In the genomic region with DNA sequence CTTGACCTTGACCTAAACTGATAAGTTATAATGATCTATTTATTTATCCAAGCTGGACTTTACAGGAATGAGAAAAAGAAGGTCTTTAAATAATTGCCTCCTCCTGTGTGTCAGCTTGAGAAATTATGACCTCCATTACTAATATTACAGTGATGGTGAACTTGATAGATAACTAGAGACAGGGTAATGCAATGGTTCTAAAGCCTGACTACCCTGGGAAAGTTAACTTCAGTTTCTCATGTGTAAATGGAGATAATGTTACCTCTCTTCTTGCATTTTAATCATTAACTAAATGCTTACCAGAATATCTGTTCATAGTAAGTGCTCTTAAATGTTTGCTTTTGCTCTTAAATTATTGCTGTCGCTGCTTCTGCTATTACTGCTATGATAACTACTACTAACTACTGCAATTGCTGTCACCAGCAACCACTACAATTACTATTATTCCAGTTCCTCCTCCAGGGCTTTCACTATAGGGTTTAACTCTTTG, we compare ENCODE assay signal across 28 cellular contexts.
A peak's percentile ranks its signal among the peaks of the same experiment; 100 is the strongest.
DNase-seq lines count a peak whose midpoint lies in the region; ATAC-seq and TF ChIP-seq lines count a peak whose summit lies in the region.
"Had no signal": no experiment of that assay in that cellular context is flagged by ENCODE, and none has a peak within 500 bp of the region (broad histone marks: within the 10 kb centered on the region; RNA-seq: fewer than 3 reads in every experiment).

No MANE protein-coding gene starts in this region.

- no CpG with 5 or more reads among the region's 1 CpG for WGBS in H9 (ENCODE audit: extremely low coverage, insufficient read length, low lambda C conversion rate)

- DNase-seq in Calu3 (no peak), kidney glomerular epithelial cell (lab: John Stamatoyannopoulos, UW) (peak; percentile 53), osteocyte (ENCODE audit: extremely low spot score, unreplicated experiment) (no peak), H9 (no peak), A172 (ENCODE audit: low spot score) (no peak), posterior vena cava (ENCODE audit: low spot score) (no peak)
- DNase-seq in activated CD8-positive, alpha-beta memory T cell treated with anti-CD3 and anti-CD28 coated beads, Interleukin-2, amount 50 U/mL, for 4 hours = no peak
- DNase-seq: activated CD4-positive, alpha-beta memory T cell treated with anti-CD3 and anti-CD28 coated beads for 36 hours; activated naive CD4-positive, alpha-beta T cell; activated T-cell treated with anti-CD3 and anti-CD28 coated beads for 4 hours; amniotic stem cell; DMS 273 treated with DMSO at 0.1 percent for 48 hours; erythroblast; GDM1; left cardiac atrium; midbrain; NCI-H146; NCI-H748 treated with DMSO at 0.1 percent for 48 hours; PC-9; SIG-M5; stimulated activated CD4-positive, alpha-beta T cell treated with anti-CD3 and anti-CD28 coated beads, Interleukin-15, amount 100 ng/mL, for 24 hours; testis had no signal

- H2BK20ac ChIP-seq in H9 (ENCODE audit: low read depth, low read length, poor library complexity, severe bottlenecking) = no peak overlapping the region

- peak overlapping the region; percentile 11 for H3K4me3 Mint-ChIP-seq in Calu3 (ENCODE audit: low read depth, unreplicated experiment)
- H3K4me3 Mint-ChIP-seq in osteocyte (ENCODE audit: unreplicated experiment) = no peak overlapping the region
- no peak overlapping the region for H3K4me3 Mint-ChIP-seq in H9
- H3K4me3 Mint-ChIP-seq: activated CD4-positive, alpha-beta memory T cell treated with anti-CD3 and anti-CD28 coated beads for 36 hours; T-helper 1 cell treated with Interleukin-12 subunit alpha and Interleukin-12 subunit beta and Interleukin-4 antibody, amounts not matched to agents 30 μg/mL and 1 μg/mL, for 36 hours; WTC11 had no signal

- no peak overlapping the region for H3K4ac ChIP-seq in H9 (ENCODE audit: low read depth, low read length)

- no peaks in the 10 kb centered on the region for H3K79me2 ChIP-seq in H9 (ENCODE audit: insufficient read depth, low read length)

- H3K27me3 Mint-ChIP-seq in Calu3 (ENCODE audit: unreplicated experiment) (no peaks in the 10 kb centered on the region), osteocyte (ENCODE audit: unreplicated experiment) (no peaks in the 10 kb centered on the region), H9 (ENCODE audit: low read depth) (no peaks in the 10 kb centered on the region)
- H3K27me3 Mint-ChIP-seq: activated CD4-positive, alpha-beta memory T cell treated with anti-CD3 and anti-CD28 coated beads for 36 hours had no signal

- H2AK5ac ChIP-seq in H9 (ENCODE audit: insufficient read length, low read length) = no peak overlapping the region

- H3K9ac ChIP-seq in H9 (ENCODE audit: extremely low read depth, insufficient read length, low read length) = no peak overlapping the region

- no peak overlapping the region for H3K18ac ChIP-seq in H9 (ENCODE audit: insufficient read length, low read depth, low read length)

- H2BK120ac ChIP-seq in H9 (ENCODE audit: low read depth, low read length, poor library complexity, severe bottlenecking) = no peak overlapping the region

- no peaks in the 10 kb centered on the region for H3K9me3 ChIP-seq in H9 (ENCODE audit: control insufficient read depth, low read depth, low read length)
- H3K9me3 ChIP-seq: right atrium auricular region, testis had no signal

- H3K36me3 Mint-ChIP-seq in Calu3 (ENCODE audit: insufficient read depth, unreplicated experiment) (no peaks in the 10 kb centered on the region), osteocyte (ENCODE audit: unreplicated experiment) (no peaks in the 10 kb centered on the region), H9 (ENCODE audit: insufficient read depth in 1 of 3, low read depth in 3 of 3) (no peaks in the 10 kb centered on the region)
- H3K36me3 Mint-ChIP-seq: WTC11 had no signal

- intact Hi-C loops in Calu3 (cut with micrococcal nuclease; ENCODE audit: unreplicated experiment) (no loop called here), posterior vena cava (cut with DNase I) (no loop called here)

- H2BK12ac ChIP-seq in H9 (ENCODE audit: insufficient read length, low read depth, low read length) = no peak overlapping the region

- CTCF ChIA-PET in Calu3 (lab: Charles Lee) = no interaction called here

- H3K9me3 Mint-ChIP-seq in Calu3 (ENCODE audit: low read depth, unreplicated experiment) = no peaks in the 10 kb centered on the region
- no peaks in the 10 kb centered on the region for H3K9me3 Mint-ChIP-seq in osteocyte (ENCODE audit: unreplicated experiment)
- H3K9me3 Mint-ChIP-seq in H9 = no peaks in the 10 kb centered on the region
- H3K9me3 Mint-ChIP-seq: activated CD4-positive, alpha-beta memory T cell treated with anti-CD3 and anti-CD28 coated beads for 36 hours; T-helper 1 cell treated with Interleukin-12 subunit alpha and Interleukin-12 subunit beta and Interleukin-4 antibody, amounts not matched to agents 30 μg/mL and 1 μg/mL, for 36 hours; WTC11 had no signal

- H4K5ac ChIP-seq in H9 (ENCODE audit: insufficient read length, low read depth, low read length) = no peak overlapping the region

- no peak overlapping the region for H4K8ac ChIP-seq in H9 (replicated peaks; ENCODE audit: insufficient read length, low read depth, low read length)

- H2AFZ ChIP-seq in H9 (ENCODE audit: low read length) = no peak overlapping the region
- H2AFZ ChIP-seq: PC-9 had no signal

- peaks cover 2% of the 10 kb centered on the region; the same call in 1 of the 2 replicates for H3K4me1 ChIP-seq in H9 (ENCODE audit: insufficient read depth, low read length)

- H3K4me1 Mint-ChIP-seq in Calu3 (ENCODE audit: low read depth, unreplicated experiment) (peaks cover 35% of the 10 kb centered on the region), osteocyte (ENCODE audit: unreplicated experiment) (peaks cover 29% of the 10 kb centered on the region), H9 (peaks cover 19 to 34% of the 10 kb centered on the region in 2 experiments)

- no peak overlapping the region for H3K23ac ChIP-seq in H9 (ENCODE audit: insufficient read length, low read depth, low read length)

- H3K14ac ChIP-seq in H9 (ENCODE audit: insufficient read depth, low read length) = no peak overlapping the region

- no peak overlapping the region for H3T11ph ChIP-seq in H9 (ENCODE audit: low read length)

- no peak overlapping the region for H3K27ac ChIP-seq in H9 (ENCODE audit: insufficient read length, low read depth, low read length)
- H3K27ac ChIP-seq: C4-2B, PC-9, right atrium auricular region, testis had no signal

- H2BK5ac ChIP-seq in H9 (ENCODE audit: insufficient read length, low read length) = no peak overlapping the region

- H3K27ac Mint-ChIP-seq in Calu3 (ENCODE audit: unreplicated experiment) = no peak overlapping the region
- peak overlapping the region; percentile 4 for H3K27ac Mint-ChIP-seq in osteocyte (ENCODE audit: unreplicated experiment)
- H3K27ac Mint-ChIP-seq in H9 = no peak overlapping the region
- H3K27ac Mint-ChIP-seq: activated CD4-positive, alpha-beta memory T cell treated with anti-CD3 and anti-CD28 coated beads for 36 hours; T-helper 1 cell treated with Interleukin-12 subunit alpha and Interleukin-12 subunit beta and Interleukin-4 antibody, amounts not matched to agents 30 μg/mL and 1 μg/mL, for 36 hours had no signal

- H3K23me2 ChIP-seq in H9 (ENCODE audit: insufficient read length, low read depth, low read length, poor library complexity, severe bottlenecking) = no peaks in the 10 kb centered on the region

- H3K79me1 ChIP-seq in H9 (ENCODE audit: insufficient read depth, low read depth, low read length, poor library complexity, severe bottlenecking) = peaks cover 2% of the 10 kb centered on the region

- H3K27me3 ChIP-seq in H9 (ENCODE audit: insufficient read depth, low read length) = no peaks in the 10 kb centered on the region
- H3K27me3 ChIP-seq: right atrium auricular region, testis had no signal

- no peak for TF ChIP-seq CTCF in Calu3 (IDR thresholded peaks at IDR 0.05; ENCODE audit: unreplicated experiment)
- TF ChIP-seq CTCF in osteocyte (IDR thresholded peaks at IDR 0.05) = no peak
- TF ChIP-seq CTCF in H9 (conservative IDR thresholded peaks at IDR 0.05) = no peak

- BruUV-seq in Calu3 (replicated peaks; lab: Mats Ljungman, UMichigan) = no TSS peak

- ATAC-seq in SK-N-SH treated with all-trans-retinoic acid at 6 μM for 48 hours = peak; percentile 47
- ATAC-seq: K562, WTC11 had no signal

- no peak overlapping the region for H2BK15ac ChIP-seq in H9 (ENCODE audit: low read depth, low read length)

- H3K4me2 ChIP-seq in H9 (ENCODE audit: insufficient read depth, insufficient read length, low read length) = no peak overlapping the region
- H3K4me2 ChIP-seq: PC-9 had no signal

- H4K91ac ChIP-seq in H9 (ENCODE audit: insufficient read length, low read depth, low read length) = no peak overlapping the region

- H3K56ac ChIP-seq in H9 (ENCODE audit: insufficient read length, low read depth, low read length) = no peak overlapping the region

- H4K20me1 ChIP-seq in H9 (ENCODE audit: control insufficient read depth, insufficient read depth, insufficient read length) = no peaks in the 10 kb centered on the region

TF ChIP-seq in SK-N-SH treated with all-trans-retinoic acid at 6 μM for 48 hours, 23 proteins besides CTCF, POLR2A, EP300 and RAD21 (continues in another document):
- TF ChIP-seq, protein P1, sequence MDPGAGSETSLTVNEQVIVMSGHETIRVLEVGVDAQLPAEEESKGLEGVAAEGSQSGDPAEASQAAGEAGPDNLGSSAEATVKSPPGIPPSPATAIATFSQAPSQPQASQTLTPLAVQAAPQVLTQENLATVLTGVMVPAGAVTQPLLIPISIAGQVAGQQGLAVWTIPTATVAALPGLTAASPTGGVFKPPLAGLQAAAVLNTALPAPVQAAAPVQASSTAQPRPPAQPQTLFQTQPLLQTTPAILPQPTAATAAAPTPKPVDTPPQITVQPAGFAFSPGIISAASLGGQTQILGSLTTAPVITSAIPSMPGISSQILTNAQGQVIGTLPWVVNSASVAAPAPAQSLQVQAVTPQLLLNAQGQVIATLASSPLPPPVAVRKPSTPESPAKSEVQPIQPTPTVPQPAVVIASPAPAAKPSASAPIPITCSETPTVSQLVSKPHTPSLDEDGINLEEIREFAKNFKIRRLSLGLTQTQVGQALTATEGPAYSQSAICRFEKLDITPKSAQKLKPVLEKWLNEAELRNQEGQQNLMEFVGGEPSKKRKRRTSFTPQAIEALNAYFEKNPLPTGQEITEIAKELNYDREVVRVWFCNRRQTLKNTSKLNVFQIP (CRISPR knock-in tag; IDR thresholded peaks at IDR 0.05; ENCODE audit: borderline replicate concordance, low read depth) = no peak
- peak; percentile 73; the same call in 1 of the 2 replicates for TF ChIP-seq TOX (CRISPR knock-in tag; IDR thresholded peaks at IDR 0.05; ENCODE audit: borderline replicate concordance)
